In genomic region chr22:28815729-28816128, GRCh38 we compare ENCODE assay signal across 24 cellular contexts. TPM values are rescaled to one million over a fixed set of nuclear protein-coding genes. Genes with fewer than 3 reads are reported as not detected.
A peak's percentile ranks its signal among the peaks of the same experiment; 100 is the strongest.
DNase-seq lines count a peak whose midpoint lies in the region; ATAC-seq, FAIRE-seq and TF ChIP-seq lines count a peak whose summit lies in the region.
"Had no signal": no experiment of that assay in that cellular context is flagged by ENCODE, and none has a peak within 500 bp of the region (broad histone marks: within the 10 kb centered on the region; RNA-seq: fewer than 3 reads in every experiment).

No MANE protein-coding gene starts in this region.

- WGBS in HepG2 (ENCODE audit: low lambda C conversion rate) = 99% methylated on average over 6 of the region's 6 CpGs
- 84% methylated on average over 6 of the region's 6 CpGs for WGBS in prostate gland

- no peaks in the 10 kb centered on the region for H4K20me1 ChIP-seq in BLaER1
- no peaks in the 10 kb centered on the region for H4K20me1 ChIP-seq in Loucy (ENCODE audit: insufficient read depth, low read length, poor library complexity, severe bottlenecking)
- H4K20me1 ChIP-seq in HepG2 (ENCODE audit: insufficient read depth, low read length) = no peaks in the 10 kb centered on the region

- intact Hi-C loops in HepG2 (cut with micrococcal nuclease; ENCODE audit: unreplicated experiment) (no loop called here), prostate gland (cut with DNase I) (no loop called here)

- H3K4me3 ChIP-seq in BLaER1 (no peak overlapping the region), Loucy (ENCODE audit: low read length, poor library complexity, severe bottlenecking) (no peak overlapping the region), HepG2 (replicated peaks in 1 of 3; ENCODE audit: insufficient read depth in 1 of 3, low read depth in 2 of 3, low read length in 3 of 3) (no peak overlapping the region), prostate gland (no peak overlapping the region)
- H3K4me3 ChIP-seq: adrenal gland had no signal

- peaks cover 20% of the 10 kb centered on the region for H3F3A ChIP-seq in Loucy (ENCODE audit: low read depth)

- FAIRE-seq in HepG2 (lab: Jason Lieb, UNC) = no peak
- FAIRE-seq: endothelial cell of umbilical vein had no signal

- no peak for TF ChIP-seq CTCF in Loucy (conservative IDR thresholded peaks at IDR 0.05; ENCODE audit: low read length)
- TF ChIP-seq CTCF in HepG2 (CRISPR knock-in tag; IDR thresholded peaks at IDR 0.05) = no peak
- no peak for TF ChIP-seq CTCF in prostate gland (IDR thresholded peaks at IDR 0.05)

- TF ChIP-seq EP300 in HepG2 (IDR thresholded peaks at IDR 0.05; ENCODE audit: low read depth in 2 of 2, low read length in 2 of 2) (no peak), HepG2 (CRISPR knock-in tag; IDR thresholded peaks at IDR 0.05; ENCODE audit: borderline replicate concordance) (no peak)

- TF ChIP-seq RAD21 in HepG2 (CRISPR knock-in tag; IDR thresholded peaks at IDR 0.05) = no peak

- DNase-seq in HepG2 (ENCODE audit: low spot score) (no peak), prostate gland (ENCODE audit: low spot score) (no peak), DMS 273 (lab: John Stamatoyannopoulos, UW; ENCODE audit: unreplicated experiment) (no peak), AG20443 (ENCODE audit: low spot score) (no peak), occipital lobe (lab: John Stamatoyannopoulos, UW) (no peak)
- DNase-seq in stimulated activated CD4-positive, alpha-beta T cell treated with anti-CD3 and anti-CD28 coated beads, Interleukin-4, amount 100 ng/mL, for 1 hour = no peak
- DNase-seq: activated CD4-positive, alpha-beta T cell treated with anti-CD3 and anti-CD28 coated beads, Interleukin-2, amount 50 U/mL, for 1 hour; activated naive CD4-positive, alpha-beta T cell; activated T-cell treated with anti-CD3 and anti-CD28 coated beads, Interleukin-2, amount 50 U/mL, for 4 hours; adrenal gland; Calu3; islet precursor cell; Karpas-422; midbrain; NCI-H1694 treated with DMSO at 0.1 percent for 48 hours; NCI-H510A treated with DMSO at 0.1 percent for 48 hours; Right ventricle myocardium superior; stimulated activated CD4-positive, alpha-beta T cell treated with anti-CD3 and anti-CD28 coated beads, Interleukin-15, amount 100 ng/mL, for 24 hours; stimulated activated naive CD4-positive, alpha-beta T cell; T1000 had no signal

- H3K9me2 ChIP-seq in Loucy (replicated peaks; ENCODE audit: low read depth, low read length) = no peaks in the 10 kb centered on the region

- no peak for ATAC-seq in HepG2
- ATAC-seq: activated T-cell treated with anti-CD3 and anti-CD28 coated beads, Interleukin-2, amount 50 U/mL, for 4 hours; HCT116 had no signal

- CTCF ChIA-PET in HepG2 (lab: Yijun Ruan, JAX; ENCODE audit: low intra/inter-chr PET ratio, low total read pairs) = no interaction called here

- BruUV-seq in HepG2 (replicated peaks; lab: Mats Ljungman, UMichigan) = no TSS peak

- H2AFZ ChIP-seq in Loucy (ENCODE audit: low read length) (no peak overlapping the region), HepG2 (ENCODE audit: low read length) (no peak overlapping the region)

- H3K4me2 ChIP-seq in BLaER1 = peak overlapping the region; percentile 94
- H3K4me2 ChIP-seq in Loucy (ENCODE audit: low read depth, low read length, poor library complexity, severe bottlenecking) = peak overlapping the region; percentile 3
- no peak overlapping the region for H3K4me2 ChIP-seq in HepG2 (ENCODE audit: low read depth, low read length)

- POLR2A ChIA-PET in HepG2 (lab: Yijun Ruan, JAX) = interaction anchor here (18.2 kb wide), 1 partner anchor 20 kb away, joined by 945 read pairs; the partner anchor contains the start of gene XBP1

- H3K9me3 ChIP-seq in BLaER1 (no peaks in the 10 kb centered on the region), Loucy (ENCODE audit: insufficient read depth, low read depth, low read length) (no peaks in the 10 kb centered on the region), HepG2 (ENCODE audit: low read length) (no peaks in the 10 kb centered on the region), prostate gland (no peaks in the 10 kb centered on the region)
- H3K9me3 ChIP-seq: adrenal gland had no signal

- peak overlapping the region; percentile 95 for H3K27ac ChIP-seq in BLaER1
- H3K27ac ChIP-seq in HepG2 (ENCODE audit: extremely low read length, insufficient read depth, low read length) = peak overlapping the region; percentile 98
- peak overlapping the region; percentile 21 to 83 for H3K27ac ChIP-seq in prostate gland
- H3K27ac ChIP-seq: adrenal gland had no signal

- in situ Hi-C loops in HepG2 (cut with HindIII; ENCODE audit: extremely low pct_ligation_motif_present, low pct_unique_long_range_greater_than_20kb) = no loop called here

- H3K9ac ChIP-seq in BLaER1 (peak overlapping the region; percentile 43; the same call in 1 of the 2 replicates), Loucy (ENCODE audit: low read depth, low read length, poor library complexity, severe bottlenecking) (peak overlapping the region; percentile 40), HepG2 (ENCODE audit: insufficient read depth, low read depth, low read length) (peak overlapping the region; percentile 63; the same call in 1 of the 2 replicates)

- TF ChIP-seq POLR2A in HepG2 (IDR thresholded peaks at IDR 0.05; ENCODE audit: insufficient read depth in 1 of 2, low read depth in 2 of 2, low read length in 2 of 2) = no peak
- no peak for TF ChIP-seq POLR2A in prostate gland (IDR thresholded peaks at IDR 0.05)

- H3K79me2 ChIP-seq in Loucy (ENCODE audit: insufficient read depth, low read length) = peaks cover 7% of the 10 kb centered on the region
- H3K79me2 ChIP-seq in HepG2 (ENCODE audit: insufficient read depth, low read length) = peaks cover 2% of the 10 kb centered on the region

- H3K4me1 ChIP-seq in BLaER1 (peaks cover 100% of the 10 kb centered on the region), Loucy (ENCODE audit: insufficient read depth, low read length, poor library complexity, severe bottlenecking) (peaks cover 80% of the 10 kb centered on the region), HepG2 (ENCODE audit: insufficient read depth, low read length) (peaks cover 100% of the 10 kb centered on the region), prostate gland (replicated peaks) (peaks cover 30% of the 10 kb centered on the region)

- no peaks in the 10 kb centered on the region for H3K36me3 ChIP-seq in BLaER1
- no peaks in the 10 kb centered on the region for H3K36me3 ChIP-seq in Loucy (ENCODE audit: insufficient read depth, low read length)
- H3K36me3 ChIP-seq in HepG2 (replicated peaks in 1 of 2; ENCODE audit: control insufficient read depth in 1 of 2, insufficient read depth in 2 of 2, low read length in 2 of 2) = no peaks in the 10 kb centered on the region
- no peaks in the 10 kb centered on the region for H3K36me3 ChIP-seq in prostate gland
- H3K36me3 ChIP-seq: adrenal gland had no signal

- no peaks in the 10 kb centered on the region for H3K27me3 ChIP-seq in BLaER1
- H3K27me3 ChIP-seq in Loucy (ENCODE audit: insufficient read depth, low read length, poor library complexity, severe bottlenecking) = no peaks in the 10 kb centered on the region
- H3K27me3 ChIP-seq in HepG2 (ENCODE audit: control insufficient read depth in 1 of 2, insufficient read depth in 2 of 2, low read length in 2 of 2) = no peaks in the 10 kb centered on the region
- H3K27me3 ChIP-seq in prostate gland (replicated peaks; ENCODE audit: insufficient read depth) = no peaks in the 10 kb centered on the region
- H3K27me3 ChIP-seq: adrenal gland had no signal

RNA-seq across cellular contexts. Expression of gene XBP1, which starts 15.4 kb away (rescaled TPM):
- total RNA-seq in HepG2 (2016; rRNA removed; fragmentation: Illumina TruSeq; extraction: Trizol) (313 and 427 TPM in 2 replicates), prostate gland (100 to 1,000 TPM; 200 to 798 TPM), occipital lobe (41.3 TPM)
- total RNA-seq in HepG2 (2016; cell fraction: cytosol; rRNA removed; fragmentation: Illumina TruSeq; extraction: Trizol; ENCODE audit: low read depth) = 141 and 153 TPM in 2 replicates
- 301 and 418 TPM in 2 replicates for total RNA-seq in HepG2 (2016; cell fraction: insoluble cytoplasmic fraction; rRNA removed; fragmentation: Illumina TruSeq; extraction: Trizol)
- 264 and 299 TPM in 2 replicates for total RNA-seq in HepG2 (2016; cell fraction: membrane; rRNA removed; fragmentation: Illumina TruSeq; extraction: Trizol)
- 351 and 393 TPM in 2 replicates for total RNA-seq in HepG2 (2016; cell fraction: nucleus; rRNA removed; fragmentation: Illumina TruSeq; extraction: Trizol)
- polyA plus RNA-seq in HepG2 (2011; rRNA removed) = 394 and 416 TPM in 2 replicates
- polyA plus RNA-seq in HepG2 (2011; cell fraction: cytosol; rRNA removed) = 294 and 385 TPM in 2 replicates
- polyA plus RNA-seq in HepG2 (2011; cell fraction: nucleus; rRNA removed) = 177 and 227 TPM in 2 replicates
- polyA plus RNA-seq in HepG2 (2012) = 183 and 277 TPM in 2 replicates
- 97.4 and 108 TPM in 2 replicates for polyA plus RNA-seq in HepG2 (2016; cell fraction: cytosol; fragmentation: Illumina TruSeq; extraction: Trizol; ENCODE audit: low read depth)
- 293 and 310 TPM in 2 replicates for polyA plus RNA-seq in HepG2 (2016; cell fraction: insoluble cytoplasmic fraction; fragmentation: Illumina TruSeq; extraction: Trizol; ENCODE audit: low read depth)
- 142 and 166 TPM in 2 replicates for polyA plus RNA-seq in HepG2 (2016; cell fraction: membrane; fragmentation: Illumina TruSeq; extraction: Trizol; ENCODE audit: low read depth)
- 511 and 532 TPM in 2 replicates for polyA plus RNA-seq in HepG2 (2016; cell fraction: nucleus; fragmentation: Illumina TruSeq; extraction: Trizol; ENCODE audit: insufficient read depth, low read depth)
- polyA minus RNA-seq in HepG2 (2011; rRNA and poly(A)+ RNA removed; ENCODE audit: low replicate concordance) = 163 and 714 TPM in 2 replicates
- polyA minus RNA-seq in HepG2 (2011; cell fraction: cytosol; rRNA and poly(A)+ RNA removed) = 357 and 375 TPM in 2 replicates
- polyA minus RNA-seq in HepG2 (2011; cell fraction: nucleus; rRNA and poly(A)+ RNA removed) = 208 and 277 TPM in 2 replicates

RNA-seq across cellular contexts. Expression of gene CCDC117, which starts 43.2 kb away (rescaled TPM):
- 34.2 and 43.8 TPM in 2 replicates for total RNA-seq in HepG2 (2016; rRNA removed; fragmentation: Illumina TruSeq; extraction: Trizol)
- total RNA-seq in HepG2 (2016; cell fraction: cytosol; rRNA removed; fragmentation: Illumina TruSeq; extraction: Trizol; ENCODE audit: low read depth) = 3.6 and 5.8 TPM in 2 replicates
- 33.6 and 41.0 TPM in 2 replicates for total RNA-seq in HepG2 (2016; cell fraction: insoluble cytoplasmic fraction; rRNA removed; fragmentation: Illumina TruSeq; extraction: Trizol)
- 21.8 and 22.8 TPM in 2 replicates for total RNA-seq in HepG2 (2016; cell fraction: membrane; rRNA removed; fragmentation: Illumina TruSeq; extraction: Trizol)
- total RNA-seq in HepG2 (2016; cell fraction: nucleus; rRNA removed; fragmentation: Illumina TruSeq; extraction: Trizol) = 18.7 and 21.9 TPM in 2 replicates
- 12.1 and 12.6 TPM in 2 replicates for polyA plus RNA-seq in HepG2 (2011; rRNA removed)
- 7.2 and 12.4 TPM in 2 replicates for polyA plus RNA-seq in HepG2 (2011; cell fraction: cytosol; rRNA removed)
- 3.6 and 7.1 TPM in 2 replicates for polyA plus RNA-seq in HepG2 (2011; cell fraction: nucleus; rRNA removed)
- polyA plus RNA-seq in HepG2 (2012) = 22.6 and 27.8 TPM in 2 replicates
- 2.1 and 2.8 TPM in 2 replicates for polyA plus RNA-seq in HepG2 (2016; cell fraction: cytosol; fragmentation: Illumina TruSeq; extraction: Trizol; ENCODE audit: low read depth)
- polyA plus RNA-seq in HepG2 (2016; cell fraction: insoluble cytoplasmic fraction; fragmentation: Illumina TruSeq; extraction: Trizol; ENCODE audit: low read depth) = 41.1 and 42.1 TPM in 2 replicates
- 10.2 and 11.0 TPM in 2 replicates for polyA plus RNA-seq in HepG2 (2016; cell fraction: membrane; fragmentation: Illumina TruSeq; extraction: Trizol; ENCODE audit: low read depth)
- 24.6 and 26.0 TPM in 2 replicates for polyA plus RNA-seq in HepG2 (2016; cell fraction: nucleus; fragmentation: Illumina TruSeq; extraction: Trizol; ENCODE audit: insufficient read depth, low read depth)
- 4.4 and 5.8 TPM in 2 replicates for polyA minus RNA-seq in HepG2 (2011; rRNA and poly(A)+ RNA removed; ENCODE audit: low replicate concordance)
- 22.9 and 28.6 TPM in 2 replicates for polyA minus RNA-seq in HepG2 (2011; cell fraction: cytosol; rRNA and poly(A)+ RNA removed)
- polyA minus RNA-seq in HepG2 (2011; cell fraction: nucleus; rRNA and poly(A)+ RNA removed) = 10.7 and 18.3 TPM in 2 replicates
- 10 to 100 TPM; 29.5 to 54.4 TPM for total RNA-seq in prostate gland
- 28.9 TPM for total RNA-seq in occipital lobe
